ENCODE assay signal across 2 cellular contexts in the genomic region with DNA sequence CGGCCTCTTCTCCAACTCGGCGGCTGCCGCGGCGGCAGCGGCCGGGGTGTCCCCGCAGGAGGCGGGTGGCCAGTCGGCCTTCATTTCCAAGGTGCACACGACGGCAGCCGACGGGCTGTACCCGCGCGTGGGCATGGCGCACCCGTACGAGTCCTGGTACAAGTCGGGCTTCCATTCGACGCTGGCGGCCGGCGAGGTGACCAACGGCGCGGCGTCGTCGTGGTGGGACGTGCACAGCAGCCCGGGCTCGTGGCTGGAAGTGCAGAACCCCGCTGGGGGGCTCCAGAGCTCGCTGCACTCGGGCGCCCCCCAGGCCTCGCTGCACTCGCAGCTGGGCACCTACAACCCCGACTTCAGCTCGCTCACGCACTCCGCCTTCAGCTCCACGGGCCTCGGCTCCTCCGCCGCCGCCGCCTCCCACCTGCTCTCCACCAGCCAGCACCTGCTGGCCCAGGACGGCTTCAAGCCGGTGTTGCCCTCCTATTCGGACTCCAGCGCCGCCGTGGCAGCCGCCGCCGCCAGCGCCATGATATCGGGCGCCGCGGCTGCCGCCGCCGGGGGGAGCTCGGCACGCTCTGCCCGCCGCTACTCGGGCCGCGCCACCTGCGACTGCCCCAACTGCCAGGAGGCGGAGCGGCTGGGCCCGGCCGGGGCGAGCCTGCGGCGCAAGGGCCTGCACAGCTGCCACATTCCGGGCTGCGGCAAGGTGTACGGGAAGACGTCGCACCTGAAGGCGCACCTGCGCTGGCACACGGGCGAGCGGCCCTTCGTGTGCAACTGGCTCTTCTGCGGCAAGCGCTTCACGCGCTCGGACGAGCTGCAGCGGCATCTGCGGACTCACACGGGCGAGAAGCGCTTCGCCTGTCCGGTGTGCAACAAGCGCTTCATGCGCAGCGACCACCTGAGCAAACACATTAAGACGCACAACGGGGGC.
A peak's percentile ranks its signal among the peaks of the same experiment; 100 is the strongest.
TF ChIP-seq lines count a peak whose summit lies in the region.

No MANE protein-coding gene starts in this region.

TF ChIP-seq in IMR-90, 13 proteins besides CTCF, POLR2A, EP300 and RAD21 (continued from another document):
- no peak for TF ChIP-seq FOS (IDR thresholded peaks at IDR 0.05; ENCODE audit: low read depth, low read length)
- no peak for TF ChIP-seq RFX5 (IDR thresholded peaks at IDR 0.05; ENCODE audit: low read depth, low read length)
- no peak for TF ChIP-seq MXI1 (IDR thresholded peaks at IDR 0.05; ENCODE audit: borderline replicate concordance, low read depth, low read length)
- no peak for TF ChIP-seq BHLHE40 (IDR thresholded peaks at IDR 0.05; ENCODE audit: low read depth, low read length)
- TF ChIP-seq NFE2L2 (IDR thresholded peaks at IDR 0.05; ENCODE audit: low read depth, low read length), result no peak
- TF ChIP-seq MAFK (IDR thresholded peaks at IDR 0.05; ENCODE audit: low read depth, low read length), result no peak
- TF ChIP-seq SMC3 (IDR thresholded peaks at IDR 0.05; ENCODE audit: low read depth, low read length), result no peak
- TF ChIP-seq, protein P1, sequence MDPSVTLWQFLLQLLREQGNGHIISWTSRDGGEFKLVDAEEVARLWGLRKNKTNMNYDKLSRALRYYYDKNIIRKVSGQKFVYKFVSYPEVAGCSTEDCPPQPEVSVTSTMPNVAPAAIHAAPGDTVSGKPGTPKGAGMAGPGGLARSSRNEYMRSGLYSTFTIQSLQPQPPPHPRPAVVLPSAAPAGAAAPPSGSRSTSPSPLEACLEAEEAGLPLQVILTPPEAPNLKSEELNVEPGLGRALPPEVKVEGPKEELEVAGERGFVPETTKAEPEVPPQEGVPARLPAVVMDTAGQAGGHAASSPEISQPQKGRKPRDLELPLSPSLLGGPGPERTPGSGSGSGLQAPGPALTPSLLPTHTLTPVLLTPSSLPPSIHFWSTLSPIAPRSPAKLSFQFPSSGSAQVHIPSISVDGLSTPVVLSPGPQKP (IDR thresholded peaks at IDR 0.05; ENCODE audit: borderline replicate concordance, low read depth, low read length), result no peak
- TF ChIP-seq CHD1 (IDR thresholded peaks at IDR 0.05; ENCODE audit: low read depth, low read length), result no peak
- TF ChIP-seq CEBPB (IDR thresholded peaks at IDR 0.05; ENCODE audit: low read depth, low read length), result no peak
- TF ChIP-seq, protein P2, sequence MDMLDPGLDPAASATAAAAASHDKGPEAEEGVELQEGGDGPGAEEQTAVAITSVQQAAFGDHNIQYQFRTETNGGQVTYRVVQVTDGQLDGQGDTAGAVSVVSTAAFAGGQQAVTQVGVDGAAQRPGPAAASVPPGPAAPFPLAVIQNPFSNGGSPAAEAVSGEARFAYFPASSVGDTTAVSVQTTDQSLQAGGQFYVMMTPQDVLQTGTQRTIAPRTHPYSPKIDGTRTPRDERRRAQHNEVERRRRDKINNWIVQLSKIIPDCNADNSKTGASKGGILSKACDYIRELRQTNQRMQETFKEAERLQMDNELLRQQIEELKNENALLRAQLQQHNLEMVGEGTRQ (IDR thresholded peaks at IDR 0.05; ENCODE audit: low read depth, low read length), result no peak
- TF ChIP-seq MAZ (IDR thresholded peaks at IDR 0.05; ENCODE audit: borderline replicate concordance, low read depth, low read length), result no peak

TF ChIP-seq in SK-N-SH, 30 proteins besides CTCF, POLR2A, EP300 and RAD21:
- TF ChIP-seq, protein P3, sequence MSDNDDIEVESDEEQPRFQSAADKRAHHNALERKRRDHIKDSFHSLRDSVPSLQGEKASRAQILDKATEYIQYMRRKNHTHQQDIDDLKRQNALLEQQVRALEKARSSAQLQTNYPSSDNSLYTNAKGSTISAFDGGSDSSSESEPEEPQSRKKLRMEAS (IDR thresholded peaks at IDR 0.05; ENCODE audit: low read depth), result peak; percentile 15; the same call in 1 of the 2 replicates
- TF ChIP-seq GATA2 (CRISPR knock-in tag; IDR thresholded peaks at IDR 0.05), result no peak
- TF ChIP-seq EZH2phosphoT487 (IDR thresholded peaks at IDR 0.05; ENCODE audit: borderline replicate concordance, low read depth), result peak; percentile 95
TF ChIP-seq in SK-N-SH: peak in this region for 2.
